In genomic region chr5:13640270-13640669, GRCh38 we compare ENCODE assay signal across 2 cellular contexts.
A peak's percentile ranks its signal among the peaks of the same experiment; 100 is the strongest.
TF ChIP-seq lines count a peak whose summit lies in the region.

No MANE protein-coding gene starts in this region.

TF ChIP-seq in liver, 16 proteins besides CTCF, POLR2A, EP300 and RAD21 (continued from another document):
- no peak for TF ChIP-seq REST (IDR thresholded peaks at IDR 0.05)
- peak; percentile 63 for TF ChIP-seq MAX (IDR thresholded peaks at IDR 0.05)
- TF ChIP-seq ATF3 (IDR thresholded peaks at IDR 0.05) = peak; percentile 28
- TF ChIP-seq HNF4A (conservative IDR thresholded peaks at IDR 0.05) = peak; percentile 53 to 64
- no peak for TF ChIP-seq FOXA2 (IDR thresholded peaks at IDR 0.05)
- no peak for TF ChIP-seq ZBTB33 (IDR thresholded peaks at IDR 0.05)
- no peak for TF ChIP-seq EGR1 (IDR thresholded peaks at IDR 0.05; ENCODE audit: low read depth in 2 of 2)
- TF ChIP-seq FOXA1 (IDR thresholded peaks at IDR 0.05) = no peak
- no peak for TF ChIP-seq GABPA (IDR thresholded peaks at IDR 0.05 in 1 of 2, conservative IDR thresholded peaks at IDR 0.05 in 1 of 2)
- TF ChIP-seq JUND (IDR thresholded peaks at IDR 0.05) = peak in 1 of 2 donors; percentile 12
- no peak for TF ChIP-seq NR2F2 (IDR thresholded peaks at IDR 0.05)
- TF ChIP-seq RXRA (IDR thresholded peaks at IDR 0.05) = peak in 1 of 2 donors; percentile 54
TF ChIP-seq in liver: peak in this region for 7.

TF ChIP-seq in HepG2, 621 proteins besides CTCF, POLR2A, EP300 and RAD21 (continued from another document):
- no peak for TF ChIP-seq FOXP4 (CRISPR knock-in tag; IDR thresholded peaks at IDR 0.05)
- TF ChIP-seq ATAD3A (CRISPR knock-in tag; IDR thresholded peaks at IDR 0.05) = no peak
- no peak for TF ChIP-seq XBP1 (CRISPR knock-in tag; IDR thresholded peaks at IDR 0.05)
- no peak for TF ChIP-seq ZNF761 (CRISPR knock-in tag; conservative IDR thresholded peaks at IDR 0.05)
- TF ChIP-seq GTF3A (CRISPR knock-in tag; conservative IDR thresholded peaks at IDR 0.05) = no peak
- TF ChIP-seq PHF20 (CRISPR knock-in tag; IDR thresholded peaks at IDR 0.05) = no peak
- no peak for TF ChIP-seq ZNF3 (CRISPR knock-in tag; IDR thresholded peaks at IDR 0.05)
- TF ChIP-seq MATR3 (CRISPR knock-in tag; IDR thresholded peaks at IDR 0.05) = no peak
